ENCODE assay signal across 10 cellular contexts in genomic region chr13:60591348-60591747, GRCh38.
DNase-seq lines count a peak whose midpoint lies in the region; ATAC-seq, FAIRE-seq and TF ChIP-seq lines count a peak whose summit lies in the region.
"Had no signal": no experiment of that assay in that cellular context is flagged by ENCODE, and none has a peak within 500 bp of the region (broad histone marks: within the 10 kb centered on the region; RNA-seq: fewer than 3 reads in every experiment).

No MANE protein-coding gene starts in this region.

- peaks cover 5% of the 10 kb centered on the region for H3K27me3 Mint-ChIP-seq in osteocyte (ENCODE audit: unreplicated experiment)

- peak overlapping the region; percentile 4 for H3K4me2 ChIP-seq in keratinocyte (ENCODE audit: control insufficient read depth, extremely low read depth, insufficient read depth, low read depth, low read length)
- H3K4me2 ChIP-seq in PC-9 = no peak overlapping the region

- CTCF ChIA-PET in PC-9 (lab: Charles Lee) = no interaction called here

- H3K27me3 ChIP-seq in keratinocyte (ENCODE audit: control insufficient read depth, extremely low read depth, insufficient read depth, low read length) = peaks cover 6% of the 10 kb centered on the region
- H3K27me3 ChIP-seq in PC-9 (ENCODE audit: insufficient read depth, low read depth) = no peaks in the 10 kb centered on the region; the same call in 1 of the 2 replicates

- ATAC-seq in HG03039 (IDR thresholded peaks at IDR 0.05; ENCODE audit: unreplicated experiment) = peak; percentile 55

- peak; percentile 61 for DNase-seq in EL
- DNase-seq in T1000 (lab: John Stamatoyannopoulos, UW) = peak; percentile 3
- DNase-seq in keratinocyte (ENCODE audit: low read depth, low spot score) = peak; percentile 7
- no peak for DNase-seq in osteocyte (ENCODE audit: extremely low spot score, unreplicated experiment)
- DNase-seq in erythroblast (lab: John Stamatoyannopoulos, UW) = no peak
- DNase-seq in effector CD4-positive, alpha-beta T cell = no peak
- DNase-seq in PC-9 = no peak
- DNase-seq: NCI-H1930; stimulated activated naive CD4-positive, alpha-beta T cell treated with Interleukin-2 at 50 U/mL for 16 hours had no signal

- H3K27ac Mint-ChIP-seq in osteocyte (ENCODE audit: unreplicated experiment) = no peak overlapping the region

- peaks cover 2% of the 10 kb centered on the region for H3K4me1 Mint-ChIP-seq in osteocyte (ENCODE audit: unreplicated experiment)

- FAIRE-seq in keratinocyte (lab: Jason Lieb, UNC) = peak; percentile 41

- POLR2A ChIA-PET in PC-9 (lab: Charles Lee; ENCODE audit: unreplicated experiment) = no interaction called here

- no peaks in the 10 kb centered on the region for H3K79me2 ChIP-seq in keratinocyte (ENCODE audit: control insufficient read depth, insufficient read depth, low read length)
- no peaks in the 10 kb centered on the region for H3K79me2 ChIP-seq in PC-9 (ENCODE audit: low read depth)

- BruUV-seq in PC-9 (replicated peaks; lab: Mats Ljungman, UMichigan) = no TSS peak

- H3K27ac ChIP-seq in keratinocyte (ENCODE audit: control insufficient read depth, insufficient read depth, low read length) = no peak overlapping the region
- no peak overlapping the region for H3K27ac ChIP-seq in PC-9

- no peaks in the 10 kb centered on the region for H3K9me2 ChIP-seq in PC-9 (ENCODE audit: insufficient read depth)

- no peak overlapping the region for H3K4me3 Mint-ChIP-seq in osteocyte (ENCODE audit: unreplicated experiment)

- H3F3A ChIP-seq in PC-9 (ENCODE audit: insufficient read depth, low read depth) = no peaks in the 10 kb centered on the region

- dilution Hi-C loops in keratinocyte (cut with MboI; ENCODE audit: extremely low pct_ligation_motif_present, low sequenced_read_pairs) = no loop called here

- intact Hi-C loops in PC-9 (cut with micrococcal nuclease; ENCODE audit: unreplicated experiment) = no loop called here

- no peaks in the 10 kb centered on the region for H3K9me3 Mint-ChIP-seq in osteocyte (ENCODE audit: unreplicated experiment)

- H4K20me1 ChIP-seq in keratinocyte (ENCODE audit: control insufficient read depth, extremely low read depth, insufficient read depth, low read length) = no peaks in the 10 kb centered on the region
- H4K20me1 ChIP-seq in PC-9 (ENCODE audit: insufficient read depth) = no peaks in the 10 kb centered on the region

- TF ChIP-seq CTCF in keratinocyte (optimal IDR thresholded peaks at IDR 0.05 in 1 of 3, IDR thresholded peaks at IDR 0.05 in 1 of 3, conservative IDR thresholded peaks at IDR 0.05 in 1 of 3; ENCODE audit: extremely low read depth in 1 of 3, insufficient read depth in 2 of 3, low read length in 3 of 3) = no peak
- no peak for TF ChIP-seq CTCF in osteocyte (IDR thresholded peaks at IDR 0.05)
- TF ChIP-seq CTCF in PC-9 (conservative IDR thresholded peaks at IDR 0.05) = no peak

- no peaks in the 10 kb centered on the region for H3K9me1 ChIP-seq in keratinocyte (ENCODE audit: control insufficient read depth, extremely low read depth, insufficient read depth, low read length)

- no peaks in the 10 kb centered on the region for H3K36me3 ChIP-seq in keratinocyte (ENCODE audit: control insufficient read depth in 2 of 2, extremely low read depth in 1 of 2, insufficient read depth in 2 of 2, low read length in 2 of 2)
- no peaks in the 10 kb centered on the region for H3K36me3 ChIP-seq in PC-9 (ENCODE audit: low read depth)

- H3K4me1 ChIP-seq in keratinocyte (ENCODE audit: control insufficient read depth, extremely low read depth, insufficient read depth, low read length) (peaks cover 11% of the 10 kb centered on the region), PC-9 (replicated peaks; ENCODE audit: insufficient read depth) (no peaks in the 10 kb centered on the region)

- TF ChIP-seq POLR2A in erythroblast (IDR thresholded peaks at IDR 0.05; ENCODE audit: low read length) = no peak

- no peaks in the 10 kb centered on the region for H3K36me3 Mint-ChIP-seq in osteocyte (ENCODE audit: unreplicated experiment)

- H3K9me3 ChIP-seq in keratinocyte (ENCODE audit: control insufficient read depth, low read depth, low read length) (no peaks in the 10 kb centered on the region), PC-9 (ENCODE audit: insufficient read depth, low read depth) (no peaks in the 10 kb centered on the region)

- H3K9ac ChIP-seq in keratinocyte (ENCODE audit: control insufficient read depth, extremely low read depth, insufficient read depth, low read length) = no peak overlapping the region

- H3K4me3 ChIP-seq in keratinocyte (ENCODE audit: control insufficient read depth in 2 of 3, extremely low read depth in 1 of 3, insufficient read depth in 2 of 3, low read depth in 1 of 3, low read length in 3 of 3) = no peak overlapping the region
- no peak overlapping the region for H3K4me3 ChIP-seq in PC-9

- no peak overlapping the region for H2AFZ ChIP-seq in keratinocyte (ENCODE audit: control insufficient read depth, low read length)
- H2AFZ ChIP-seq in PC-9 = no peak overlapping the region

Comparison
In these comparisons a context has a peak if more than half of its experiments do, and no peak if none do; other contexts are left out.
1. DNase-seq: peak in EL (single experiment), T1000 (single experiment) and keratinocyte (single experiment); none in osteocyte (single experiment), erythroblast (0 of 2), effector CD4-positive, alpha-beta T cell (single experiment) and PC-9 (0 of 2).